Comparison of ENCODE assay signal across 14 cellular contexts in the genomic region with DNA sequence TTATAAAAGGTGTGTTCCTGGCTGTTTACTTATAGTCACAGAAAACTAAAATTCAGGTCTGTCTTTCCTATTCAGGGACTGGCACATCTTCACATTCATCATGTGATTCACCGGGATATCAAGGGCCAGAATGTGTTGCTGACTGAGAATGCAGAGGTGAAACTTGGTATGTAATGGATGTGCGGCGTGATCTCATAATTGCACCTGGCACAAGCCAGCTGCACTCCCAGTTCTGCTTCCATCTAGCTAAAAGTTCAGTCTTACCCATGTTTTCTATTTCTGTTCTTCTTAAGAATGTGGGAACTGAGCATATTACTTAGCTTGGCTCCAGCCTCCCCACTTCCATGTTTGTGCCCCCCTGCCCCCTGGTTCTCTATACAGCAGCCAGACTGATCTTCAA.
A peak's percentile ranks its signal among the peaks of the same experiment; 100 is the strongest.
DNase-seq lines count a peak whose midpoint lies in the region; ATAC-seq and TF ChIP-seq lines count a peak whose summit lies in the region.
"Had no signal": no experiment of that assay in that cellular context is flagged by ENCODE, and none has a peak within 500 bp of the region (broad histone marks: within the 10 kb centered on the region; RNA-seq: fewer than 3 reads in every experiment).

No MANE protein-coding gene starts in this region.

- H3K4me1 ChIP-seq in breast epithelium: no peaks in the 10 kb centered on the region
- H3K4me1 ChIP-seq in right cardiac atrium (ENCODE audit: control insufficient read depth, insufficient read depth, low read length): peaks cover 14% of the 10 kb centered on the region

- peaks cover 56% of the 10 kb centered on the region for H3K36me3 Mint-ChIP-seq in MCF 10A (ENCODE audit: insufficient read depth, unreplicated experiment)
- H3K36me3 Mint-ChIP-seq in activated T-helper 17 cell treated with anti-CD3 and anti-CD28 coated beads, Interleukin-2, amount 50 U/mL, for 72 hours (ENCODE audit: low read depth): peaks cover 80% of the 10 kb centered on the region

- H3K4me3 ChIP-seq in breast epithelium (no peak overlapping the region), right cardiac atrium (ENCODE audit: low read length) (no peak overlapping the region)

- POLR2A ChIA-PET in MCF 10A (lab: Yijun Ruan, JAX): interaction anchor here (0.5 to 11.7 kb wide), 3 partner anchors 90 to 326 kb away, joined by 3 to 159 read pairs (median 4); a partner anchor contains a TSS

- ATAC-seq in activated T-helper 17 cell treated with anti-CD3 and anti-CD28 coated beads, Interleukin-2, amount 50 U/mL, for 72 hours (replicated peaks): no peak
- ATAC-seq in right cardiac atrium: no peak

- intact Hi-C loops in MCF 10A (cut with micrococcal nuclease): no loop called here
- intact Hi-C loops in breast epithelium (cut with DNase I; ENCODE audit: low total_unique reads): no loop called here
- intact Hi-C loops in right cardiac atrium (cut with DNase I): loop anchor here in 3 of 4 donors (5.0 to 10.0 kb wide), 4 partner anchors 65 to 312 kb away; a partner anchor contains a TSS

- no peak for TF ChIP-seq CTCF in MCF 10A (IDR thresholded peaks at IDR 0.05; ENCODE audit: unreplicated experiment)
- no peak for TF ChIP-seq CTCF in breast epithelium (IDR thresholded peaks at IDR 0.05)

- H3K4me3 Mint-ChIP-seq in MCF 10A (ENCODE audit: unreplicated experiment): no peak overlapping the region
- peak overlapping the region; percentile 58 for H3K4me3 Mint-ChIP-seq in activated T-helper 17 cell treated with anti-CD3 and anti-CD28 coated beads, Interleukin-2, amount 50 U/mL, for 72 hours

- CTCF ChIA-PET in MCF 10A (lab: Yijun Ruan, JAX): interaction anchor here (0.5 to 1.7 kb wide), 5 partner anchors 24 to 492 kb away, joined by 3 to 5 read pairs (median 3); no protein-coding TSS in a partner anchor

- no peaks in the 10 kb centered on the region for H3K36me3 ChIP-seq in breast epithelium

- DNase-seq in MCF 10A (ENCODE audit: unreplicated experiment) (no peak), breast epithelium (ENCODE audit: low spot score in 2 of 2) (no peak), right cardiac atrium (no peak), NCI-H82 (lab: John Stamatoyannopoulos, UW) (no peak), DMS53 (lab: John Stamatoyannopoulos, UW) (no peak), NCI-H1436 (lab: John Stamatoyannopoulos, UW) (no peak)
- DNase-seq: activated T-cell treated with anti-CD3 and anti-CD28 coated beads for 4 hours, HCEC 1CT, NCI-H1417 treated with DMSO at 0.1 percent for 48 hours, NCI-H510A treated with DMSO at 0.1 percent for 48 hours, occipital lobe had no signal

- no peaks in the 10 kb centered on the region for H3K27me3 Mint-ChIP-seq in MCF 10A (ENCODE audit: insufficient read depth, unreplicated experiment)
- no peaks in the 10 kb centered on the region for H3K27me3 Mint-ChIP-seq in activated T-helper 17 cell treated with anti-CD3 and anti-CD28 coated beads, Interleukin-2, amount 50 U/mL, for 72 hours

- H3K27me3 ChIP-seq in breast epithelium (no peaks in the 10 kb centered on the region), right cardiac atrium (ENCODE audit: control insufficient read depth, insufficient read depth) (no peaks in the 10 kb centered on the region)

- peaks cover 29% of the 10 kb centered on the region for H3K4me1 Mint-ChIP-seq in MCF 10A (ENCODE audit: insufficient read depth, unreplicated experiment)
- H3K4me1 Mint-ChIP-seq in activated T-helper 17 cell treated with anti-CD3 and anti-CD28 coated beads, Interleukin-2, amount 50 U/mL, for 72 hours: peaks cover 47% of the 10 kb centered on the region

- peak overlapping the region; percentile 21 for H3K27ac Mint-ChIP-seq in MCF 10A (ENCODE audit: low read depth, unreplicated experiment)
- peak overlapping the region; percentile 70 for H3K27ac Mint-ChIP-seq in activated T-helper 17 cell treated with anti-CD3 and anti-CD28 coated beads, Interleukin-2, amount 50 U/mL, for 72 hours

- no peaks in the 10 kb centered on the region for H3K9me3 ChIP-seq in breast epithelium
- H3K9me3 ChIP-seq in right cardiac atrium (ENCODE audit: control insufficient read depth, low read length): no peaks in the 10 kb centered on the region

- BruUV-seq in MCF 10A (replicated peaks; lab: Mats Ljungman, UMichigan): no TSS peak

- 69% methylated on average over 3 of the region's 3 CpGs for WGBS in right cardiac atrium

- H3K27ac ChIP-seq in breast epithelium (no peak overlapping the region), right cardiac atrium (ENCODE audit: low read length) (peak overlapping the region; percentile 33), temporal lobe (ENCODE audit: low read depth, low read length) (peak overlapping the region; percentile 62)
- H3K27ac ChIP-seq: RWPE1 had no signal

- TF ChIP-seq POLR2A in breast epithelium (IDR thresholded peaks at IDR 0.05): no peak

- no peaks in the 10 kb centered on the region for H3K9me3 Mint-ChIP-seq in MCF 10A (ENCODE audit: unreplicated experiment)
- no peaks in the 10 kb centered on the region for H3K9me3 Mint-ChIP-seq in activated T-helper 17 cell treated with anti-CD3 and anti-CD28 coated beads, Interleukin-2, amount 50 U/mL, for 72 hours

Comparison
In these comparisons a context has a peak if more than half of its experiments do, and no peak if none do; other contexts are left out.
1. H3K27ac ChIP-seq: peak in right cardiac atrium (single experiment) and temporal lobe (single experiment); none in breast epithelium (0 of 2).
2. intact Hi-C loops: an anchor here in right cardiac atrium (5.0 to 10.0 kb wide); none called in MCF 10A and breast epithelium.